Comparison of ENCODE assay signal across 9 cellular contexts in the genomic region with DNA sequence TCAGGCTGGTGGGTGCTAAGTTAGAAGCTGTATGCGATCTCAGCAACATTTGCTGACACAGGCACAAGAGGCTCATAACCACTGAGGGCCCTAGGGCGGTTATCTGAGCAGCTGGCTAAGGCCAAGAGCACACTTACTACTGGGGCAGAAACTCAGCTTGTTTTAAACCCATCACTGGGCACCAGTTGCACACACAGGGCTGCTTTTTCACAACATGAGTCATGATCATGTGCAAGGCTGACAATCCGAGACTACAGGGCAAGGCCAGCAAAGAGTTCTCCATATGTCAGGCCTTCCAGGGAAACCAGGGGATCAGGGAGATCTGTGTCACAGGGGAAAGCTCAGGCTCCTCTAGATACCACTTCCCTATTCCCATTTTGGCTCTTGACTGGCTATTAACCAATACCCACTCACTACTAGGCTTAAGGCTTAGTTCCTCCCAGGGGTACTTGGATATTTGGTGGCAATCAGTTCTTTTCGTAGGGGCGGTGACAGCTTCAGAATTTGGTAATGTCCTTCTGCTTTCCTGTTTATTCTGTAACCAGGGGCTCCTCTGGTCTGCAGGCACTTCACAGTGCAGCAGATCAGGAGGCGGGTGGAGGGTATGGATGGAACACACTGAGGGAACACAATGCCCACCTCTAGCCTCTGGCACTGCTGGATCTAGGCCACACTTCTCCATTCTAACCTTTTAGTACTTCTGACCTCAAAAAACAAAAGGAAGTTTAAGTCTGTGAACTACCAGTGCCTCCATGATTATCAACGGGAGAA. TPM values are rescaled to one million over a fixed set of nuclear protein-coding genes. Genes with fewer than 3 reads are reported as not detected.
DNase-seq lines count a peak whose midpoint lies in the region; ATAC-seq, FAIRE-seq and TF ChIP-seq lines count a peak whose summit lies in the region.
"Had no signal": no experiment of that assay in that cellular context is flagged by ENCODE, and none has a peak within 500 bp of the region (broad histone marks: within the 10 kb centered on the region; RNA-seq: fewer than 3 reads in every experiment).

No MANE protein-coding gene starts in this region.

- intact Hi-C loops in left ventricle myocardium superior (cut with micrococcal nuclease) (no loop called here), PC-9 (cut with micrococcal nuclease; ENCODE audit: unreplicated experiment) (no loop called here)

- no peaks in the 10 kb centered on the region for H3K4me1 Mint-ChIP-seq in activated T-cell treated with anti-CD3 and anti-CD28 coated beads, Interleukin-2, amount 50 U/mL, for 4 hours (ENCODE audit: low read depth)
- H3K4me1 Mint-ChIP-seq: activated T-helper 17 cell treated with anti-CD3 and anti-CD28 coated beads, Interleukin-2, amount 50 U/mL, for 72 hours had no signal

- ATAC-seq in left ventricle myocardium superior (peak; percentile 60), HG03045 (IDR thresholded peaks at IDR 0.05; ENCODE audit: unreplicated experiment) (no peak)
- no peak for ATAC-seq in activated T-cell treated with anti-CD3 and anti-CD28 coated beads, Interleukin-2, amount 50 U/mL, for 4 hours
- ATAC-seq: activated T-helper 17 cell treated with anti-CD3 and anti-CD28 coated beads, Interleukin-2, amount 50 U/mL, for 72 hours had no signal

- H4K20me1 ChIP-seq in PC-9 (ENCODE audit: insufficient read depth): no peaks in the 10 kb centered on the region

- H3K36me3 Mint-ChIP-seq in activated T-cell treated with anti-CD3 and anti-CD28 coated beads, Interleukin-2, amount 50 U/mL, for 4 hours (ENCODE audit: insufficient read depth): peaks cover 25% of the 10 kb centered on the region

- H3K4me2 ChIP-seq in PC-9: no peak overlapping the region

- no peaks in the 10 kb centered on the region for H3K4me1 ChIP-seq in PC-9 (replicated peaks; ENCODE audit: insufficient read depth)

- no peaks in the 10 kb centered on the region for H3K79me2 ChIP-seq in PC-9 (ENCODE audit: low read depth)

- H3K4me3 ChIP-seq in HFF-Myc (replicated peaks; ENCODE audit: low read depth, low read length) (no peak overlapping the region), skin epidermis (no peak overlapping the region), PC-9 (no peak overlapping the region)

- no peak for TF ChIP-seq CTCF in HFF-Myc (IDR thresholded peaks at IDR 0.05; ENCODE audit: low read depth, low read length, missing control alignments)
- TF ChIP-seq CTCF in PC-9 (conservative IDR thresholded peaks at IDR 0.05): no peak

- no peak for FAIRE-seq in GM12892 (lab: Jason Lieb, UNC)

- TF ChIP-seq POLR2A in GM12892 (IDR thresholded peaks at IDR 0.05; ENCODE audit: low read depth, low read length): no peak

- peak overlapping the region in 13 of 21 experiments; percentile 18 to 77 (median 46) for H3K27ac ChIP-seq in skin epidermis
- no peak overlapping the region for H3K27ac ChIP-seq in PC-9

- no peak overlapping the region for H2AFZ ChIP-seq in PC-9

- no peaks in the 10 kb centered on the region for H3F3A ChIP-seq in PC-9 (ENCODE audit: insufficient read depth, low read depth)

- no peaks in the 10 kb centered on the region for H3K27me3 ChIP-seq in PC-9 (ENCODE audit: insufficient read depth, low read depth)

- BruUV-seq in PC-9 (replicated peaks; lab: Mats Ljungman, UMichigan): no TSS peak

- DNase-seq in HFF-Myc (ENCODE audit: extremely low read depth, low read depth) (peak; percentile 80), amygdala (lab: John Stamatoyannopoulos, UW) (peak in 32 of 56 donors; percentile 7 to 75 (median 36)), left ventricle myocardium superior (no peak), PC-9 (no peak), GM12892 (ENCODE audit: insufficient read length) (no peak)
- DNase-seq in activated T-cell treated with anti-CD3 and anti-CD28 coated beads, Interleukin-2, amount 50 U/mL, for 4 hours: no peak

- CTCF ChIA-PET in PC-9 (lab: Charles Lee): no interaction called here

- 0 out of 2 replicates have a peak, but pooled peaks cover 3% of the 10 kb centered on the region for H3K9me3 ChIP-seq in PC-9 (ENCODE audit: insufficient read depth, low read depth)

- POLR2A ChIA-PET in PC-9 (lab: Charles Lee; ENCODE audit: unreplicated experiment): no interaction called here

- H3K36me3 ChIP-seq in PC-9 (ENCODE audit: low read depth): no peaks in the 10 kb centered on the region

- no peaks in the 10 kb centered on the region for H3K27me3 Mint-ChIP-seq in activated T-cell treated with anti-CD3 and anti-CD28 coated beads, Interleukin-2, amount 50 U/mL, for 4 hours (ENCODE audit: low read depth)
- H3K27me3 Mint-ChIP-seq: activated T-helper 17 cell treated with anti-CD3 and anti-CD28 coated beads, Interleukin-2, amount 50 U/mL, for 72 hours had no signal

- no peak overlapping the region for H3K4me3 Mint-ChIP-seq in activated T-cell treated with anti-CD3 and anti-CD28 coated beads, Interleukin-2, amount 50 U/mL, for 4 hours
- H3K4me3 Mint-ChIP-seq: activated T-helper 17 cell treated with anti-CD3 and anti-CD28 coated beads, Interleukin-2, amount 50 U/mL, for 72 hours had no signal

- no peaks in the 10 kb centered on the region for H3K9me3 Mint-ChIP-seq in activated T-cell treated with anti-CD3 and anti-CD28 coated beads, Interleukin-2, amount 50 U/mL, for 4 hours
- H3K9me3 Mint-ChIP-seq: activated T-helper 17 cell treated with anti-CD3 and anti-CD28 coated beads, Interleukin-2, amount 50 U/mL, for 72 hours had no signal

- H3K9me2 ChIP-seq in PC-9 (ENCODE audit: insufficient read depth): no peaks in the 10 kb centered on the region

RNA-seq across cellular contexts. Expression of gene ERN1, which starts 44.9 kb away (rescaled TPM):
- total RNA-seq in left ventricle myocardium superior: 9.0 TPM
- total RNA-seq in activated T-cell treated with anti-CD3 and anti-CD28 coated beads, Interleukin-2, amount 50 U/mL, for 4 hours: 10 to 100 TPM; 16.2 to 29.3 (median 21.0) TPM
- 9.2 and 11.7 TPM in 2 replicates for total RNA-seq in PC-9 (2021)
- polyA plus RNA-seq in GM12892 (2012; ENCODE audit: missing spikeins): 7.7 TPM

Comparison
In these comparisons a context has a peak if more than half of its experiments do, and no peak if none do; other contexts are left out.
1. DNase-seq: peak in HFF-Myc (single experiment) and amygdala (32 of 56); none in left ventricle myocardium superior (single experiment), activated T-cell treated with anti-CD3 and anti-CD28 coated beads, Interleukin-2, amount 50 U/mL, for 4 hours (single experiment), PC-9 (0 of 2) and GM12892 (single experiment).